In the genomic region with DNA sequence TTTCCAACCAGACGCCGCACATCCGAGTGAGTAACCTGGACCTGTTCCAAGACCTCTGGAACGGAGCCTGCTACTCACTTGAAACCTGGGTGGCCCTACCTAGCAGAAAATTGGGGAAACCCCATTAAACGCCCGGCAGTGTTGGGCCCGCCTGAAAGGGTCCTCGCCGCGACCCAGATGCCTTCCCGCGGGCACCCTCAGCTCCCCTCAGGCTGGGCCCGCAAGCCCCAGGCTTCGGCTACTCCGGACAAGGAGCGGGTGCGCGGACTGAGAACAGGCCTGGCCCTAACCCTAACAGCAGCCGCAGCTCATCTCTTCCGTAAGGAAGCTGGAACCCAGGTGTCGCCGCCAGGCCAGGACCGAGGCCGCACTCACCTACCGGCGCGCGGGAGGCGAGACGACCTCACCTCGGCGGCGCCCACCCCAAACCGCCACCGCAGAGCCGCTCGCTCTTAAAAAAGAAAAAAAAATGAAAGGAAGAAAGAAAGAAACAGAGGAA, we compare ENCODE assay signal across 1 cellular context.
TF ChIP-seq lines count a peak whose summit lies in the region.

No MANE protein-coding gene starts in this region.

TF ChIP-seq in GM12878, 131 proteins besides CTCF, POLR2A, EP300 and RAD21 (continued from another document):
- TF ChIP-seq, protein P1, sequence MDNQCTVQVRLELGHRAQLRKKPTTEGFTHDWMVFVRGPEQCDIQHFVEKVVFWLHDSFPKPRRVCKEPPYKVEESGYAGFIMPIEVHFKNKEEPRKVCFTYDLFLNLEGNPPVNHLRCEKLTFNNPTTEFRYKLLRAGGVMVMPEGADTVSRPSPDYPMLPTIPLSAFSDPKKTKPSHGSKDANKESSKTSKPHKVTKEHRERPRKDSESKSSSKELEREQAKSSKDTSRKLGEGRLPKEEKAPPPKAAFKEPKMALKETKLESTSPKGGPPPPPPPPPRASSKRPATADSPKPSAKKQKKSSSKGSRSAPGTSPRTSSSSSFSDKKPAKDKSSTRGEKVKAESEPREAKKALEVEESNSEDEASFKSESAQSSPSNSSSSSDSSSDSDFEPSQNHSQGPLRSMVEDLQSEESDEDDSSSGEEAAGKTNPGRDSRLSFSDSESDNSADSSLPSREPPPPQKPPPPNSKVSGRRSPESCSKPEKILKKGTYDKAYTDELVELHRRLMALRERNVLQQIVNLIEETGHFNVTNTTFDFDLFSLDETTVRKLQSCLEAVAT (IDR thresholded peaks at IDR 0.05): peak; percentile 78
- TF ChIP-seq BMI1 (IDR thresholded peaks at IDR 0.05; ENCODE audit: borderline replicate concordance) (no peak), HDAC6 (IDR thresholded peaks at IDR 0.05; ENCODE audit: unreplicated experiment) (no peak), SIN3A (IDR thresholded peaks at IDR 0.05; ENCODE audit: low read depth, low read length) (no peak), ZBED1 (IDR thresholded peaks at IDR 0.05; ENCODE audit: borderline replicate concordance) (no peak), CHD4 (IDR thresholded peaks at IDR 0.05) (no peak), GATAD2B (conservative IDR thresholded peaks at IDR 0.05; ENCODE audit: low read depth) (peak; percentile 51; the same call in 1 of the 2 replicates), BACH1 (IDR thresholded peaks at IDR 0.05; ENCODE audit: borderline replicate concordance) (0 out of 2 replicates have a peak, but pooled peaks have one; percentile 15)
- TF ChIP-seq, protein P2, sequence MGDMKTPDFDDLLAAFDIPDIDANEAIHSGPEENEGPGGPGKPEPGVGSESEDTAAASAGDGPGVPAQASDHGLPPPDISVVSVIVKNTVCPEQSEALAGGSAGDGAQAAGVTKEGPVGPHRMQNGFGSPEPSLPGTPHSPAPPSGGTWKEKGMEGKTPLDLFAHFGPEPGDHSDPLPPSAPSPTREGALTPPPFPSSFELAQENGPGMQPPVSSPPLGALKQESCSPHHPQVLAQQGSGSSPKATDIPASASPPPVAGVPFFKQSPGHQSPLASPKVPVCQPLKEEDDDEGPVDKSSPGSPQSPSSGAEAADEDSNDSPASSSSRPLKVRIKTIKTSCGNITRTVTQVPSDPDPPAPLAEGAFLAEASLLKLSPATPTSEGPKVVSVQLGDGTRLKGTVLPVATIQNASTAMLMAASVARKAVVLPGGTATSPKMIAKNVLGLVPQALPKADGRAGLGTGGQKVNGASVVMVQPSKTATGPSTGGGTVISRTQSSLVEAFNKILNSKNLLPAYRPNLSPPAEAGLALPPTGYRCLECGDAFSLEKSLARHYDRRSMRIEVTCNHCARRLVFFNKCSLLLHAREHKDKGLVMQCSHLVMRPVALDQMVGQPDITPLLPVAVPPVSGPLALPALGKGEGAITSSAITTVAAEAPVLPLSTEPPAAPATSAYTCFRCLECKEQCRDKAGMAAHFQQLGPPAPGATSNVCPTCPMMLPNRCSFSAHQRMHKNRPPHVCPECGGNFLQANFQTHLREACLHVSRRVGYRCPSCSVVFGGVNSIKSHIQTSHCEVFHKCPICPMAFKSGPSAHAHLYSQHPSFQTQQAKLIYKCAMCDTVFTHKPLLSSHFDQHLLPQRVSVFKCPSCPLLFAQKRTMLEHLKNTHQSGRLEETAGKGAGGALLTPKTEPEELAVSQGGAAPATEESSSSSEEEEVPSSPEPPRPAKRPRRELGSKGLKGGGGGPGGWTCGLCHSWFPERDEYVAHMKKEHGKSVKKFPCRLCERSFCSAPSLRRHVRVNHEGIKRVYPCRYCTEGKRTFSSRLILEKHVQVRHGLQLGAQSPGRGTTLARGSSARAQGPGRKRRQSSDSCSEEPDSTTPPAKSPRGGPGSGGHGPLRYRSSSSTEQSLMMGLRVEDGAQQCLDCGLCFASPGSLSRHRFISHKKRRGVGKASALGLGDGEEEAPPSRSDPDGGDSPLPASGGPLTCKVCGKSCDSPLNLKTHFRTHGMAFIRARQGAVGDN (IDR thresholded peaks at IDR 0.05): no peak
- TF ChIP-seq, protein P3, sequence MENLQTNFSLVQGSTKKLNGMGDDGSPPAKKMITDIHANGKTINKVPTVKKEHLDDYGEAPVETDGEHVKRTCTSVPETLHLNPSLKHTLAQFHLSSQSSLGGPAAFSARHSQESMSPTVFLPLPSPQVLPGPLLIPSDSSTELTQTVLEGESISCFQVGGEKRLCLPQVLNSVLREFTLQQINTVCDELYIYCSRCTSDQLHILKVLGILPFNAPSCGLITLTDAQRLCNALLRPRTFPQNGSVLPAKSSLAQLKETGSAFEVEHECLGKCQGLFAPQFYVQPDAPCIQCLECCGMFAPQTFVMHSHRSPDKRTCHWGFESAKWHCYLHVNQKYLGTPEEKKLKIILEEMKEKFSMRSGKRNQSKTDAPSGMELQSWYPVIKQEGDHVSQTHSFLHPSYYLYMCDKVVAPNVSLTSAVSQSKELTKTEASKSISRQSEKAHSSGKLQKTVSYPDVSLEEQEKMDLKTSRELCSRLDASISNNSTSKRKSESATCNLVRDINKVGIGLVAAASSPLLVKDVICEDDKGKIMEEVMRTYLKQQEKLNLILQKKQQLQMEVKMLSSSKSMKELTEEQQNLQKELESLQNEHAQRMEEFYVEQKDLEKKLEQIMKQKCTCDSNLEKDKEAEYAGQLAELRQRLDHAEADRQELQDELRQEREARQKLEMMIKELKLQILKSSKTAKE (IDR thresholded peaks at IDR 0.05; ENCODE audit: low read depth, poor library complexity, severe bottlenecking): no peak
- TF ChIP-seq, protein P4, sequence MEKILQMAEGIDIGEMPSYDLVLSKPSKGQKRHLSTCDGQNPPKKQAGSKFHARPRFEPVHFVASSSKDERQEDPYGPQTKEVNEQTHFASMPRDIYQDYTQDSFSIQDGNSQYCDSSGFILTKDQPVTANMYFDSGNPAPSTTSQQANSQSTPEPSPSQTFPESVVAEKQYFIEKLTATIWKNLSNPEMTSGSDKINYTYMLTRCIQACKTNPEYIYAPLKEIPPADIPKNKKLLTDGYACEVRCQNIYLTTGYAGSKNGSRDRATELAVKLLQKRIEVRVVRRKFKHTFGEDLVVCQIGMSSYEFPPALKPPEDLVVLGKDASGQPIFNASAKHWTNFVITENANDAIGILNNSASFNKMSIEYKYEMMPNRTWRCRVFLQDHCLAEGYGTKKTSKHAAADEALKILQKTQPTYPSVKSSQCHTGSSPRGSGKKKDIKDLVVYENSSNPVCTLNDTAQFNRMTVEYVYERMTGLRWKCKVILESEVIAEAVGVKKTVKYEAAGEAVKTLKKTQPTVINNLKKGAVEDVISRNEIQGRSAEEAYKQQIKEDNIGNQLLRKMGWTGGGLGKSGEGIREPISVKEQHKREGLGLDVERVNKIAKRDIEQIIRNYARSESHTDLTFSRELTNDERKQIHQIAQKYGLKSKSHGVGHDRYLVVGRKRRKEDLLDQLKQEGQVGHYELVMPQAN (conservative IDR thresholded peaks at IDR 0.05): peak; percentile 69; the same call in 1 of the 2 replicates
